8 cellular contexts compared by ENCODE assay signal in genomic region chr1:1397839-1398523, GRCh38. TPM values are rescaled to one million over a fixed set of nuclear protein-coding genes. Genes with fewer than 3 reads are reported as not detected.
A peak's percentile ranks its signal among the peaks of the same experiment; 100 is the strongest.
DNase-seq lines count a peak whose midpoint lies in the region; ATAC-seq and TF ChIP-seq lines count a peak whose summit lies in the region.

No MANE protein-coding gene starts in this region.

- DNase-seq in GM23248 (peak; percentile 85), RWPE2 (ENCODE audit: low spot score) (no peak), progenitor cell of endocrine pancreas (ENCODE audit: low spot score, unreplicated experiment) (no peak), NCI-H1105 (lab: John Stamatoyannopoulos, UW) (no peak), DMS153 treated with DMSO at 0.1 percent for 48 hours (lab: John Stamatoyannopoulos, UW; ENCODE audit: unreplicated experiment) (no peak), NCI-H2196 treated with DMSO at 0.1 percent for 48 hours (lab: John Stamatoyannopoulos, UW; ENCODE audit: unreplicated experiment) (no peak), NCI-H128 (lab: John Stamatoyannopoulos, UW; ENCODE audit: unreplicated experiment) (no peak)

- H3K9me3 ChIP-seq in GM23248 (ENCODE audit: low read depth) (no peaks in the 10 kb centered on the region), RWPE2 (ENCODE audit: severe bottlenecking) (no peaks in the 10 kb centered on the region)

- ATAC-seq in RWPE2 (ENCODE audit: low read depth) (no peak), esophagus mucosa (peak; percentile 8)

- H3K36me3 ChIP-seq in GM23248 (ENCODE audit: low read depth) (peaks cover 33% of the 10 kb centered on the region; the same call in 1 of the 2 replicates), RWPE2 (ENCODE audit: low read depth) (peaks cover 78% of the 10 kb centered on the region)

- H3K4me2 ChIP-seq in GM23248 (ENCODE audit: unreplicated experiment), result peak overlapping the region; percentile 94

- peaks cover 23% of the 10 kb centered on the region for H3K36me3 Mint-ChIP-seq in progenitor cell of endocrine pancreas (ENCODE audit: insufficient read depth)

- peak overlapping the region; percentile 89 for H3K27ac Mint-ChIP-seq in progenitor cell of endocrine pancreas

- peaks cover 11% of the 10 kb centered on the region for H3K4me1 ChIP-seq in GM23248 (ENCODE audit: insufficient read depth)
- H3K4me1 ChIP-seq in RWPE2 (ENCODE audit: insufficient read depth, poor library complexity, severe bottlenecking), result peaks cover 4% of the 10 kb centered on the region

- H3F3A ChIP-seq in GM23248 (ENCODE audit: insufficient read depth), result peaks cover 26% of the 10 kb centered on the region

- H3K9me2 ChIP-seq in GM23248 (ENCODE audit: insufficient read depth), result no peaks in the 10 kb centered on the region

- 0 out of 2 replicates have a peak overlapping the region, but pooled peaks have one; percentile 63 for H2AFZ ChIP-seq in GM23248

- H3K9ac ChIP-seq in GM23248, result peak overlapping the region; percentile 95

- H3K79me2 ChIP-seq in GM23248 (ENCODE audit: insufficient read depth), result peaks cover 98% of the 10 kb centered on the region

- TF ChIP-seq CTCF in RWPE2 (IDR thresholded peaks at IDR 0.05; ENCODE audit: poor library complexity, severe bottlenecking) (no peak), progenitor cell of endocrine pancreas (IDR thresholded peaks at IDR 0.05; ENCODE audit: unreplicated experiment) (no peak)

- H3K9me3 Mint-ChIP-seq in progenitor cell of endocrine pancreas (ENCODE audit: low read depth), result no peaks in the 10 kb centered on the region

- H3K27ac ChIP-seq in GM23248 (peak overlapping the region; percentile 75), RWPE2 (ENCODE audit: poor library complexity, severe bottlenecking) (peak overlapping the region; percentile 66)

- in situ Hi-C loops in GM23248 (cut with MboI), result no loop called here

- H4K20me1 ChIP-seq in GM23248 (ENCODE audit: insufficient read depth), result no peaks in the 10 kb centered on the region

- 35 to 39% methylated on average over 19 of the region's 19 CpGs for WGBS in GM23248 (ENCODE audit: low coverage in 1 of 2, low lambda C conversion rate in 2 of 2, missing lambda C conversion rate in 2 of 2), 2 experiments

- peak overlapping the region; percentile 89 for H3K4me3 Mint-ChIP-seq in progenitor cell of endocrine pancreas (ENCODE audit: low read depth)

- H3K27me3 ChIP-seq in GM23248 (replicated peaks; ENCODE audit: insufficient read depth) (no peaks in the 10 kb centered on the region), RWPE2 (ENCODE audit: insufficient read depth, poor library complexity, severe bottlenecking) (no peaks in the 10 kb centered on the region)

- peaks cover 16% of the 10 kb centered on the region for H3K4me1 Mint-ChIP-seq in progenitor cell of endocrine pancreas (ENCODE audit: low read depth)

- H3K27me3 Mint-ChIP-seq in progenitor cell of endocrine pancreas, result no peaks in the 10 kb centered on the region

- H3K4me3 ChIP-seq in GM23248 (peak overlapping the region; percentile 80), RWPE2 (ENCODE audit: severe bottlenecking) (peak overlapping the region; percentile 73)

RNA-seq across cellular contexts. Expression of gene CCNL2, which starts 1.2 kb away (rescaled TPM):
- 150 and 185 TPM in 2 replicates for total RNA-seq in GM23248 (2014; rRNA removed; shearing (Covaris generic))
- polyA plus RNA-seq in GM23248 (2016; fragmentation: Nextera tagmentation; extraction: Ambion mirVana), result 151 and 199 TPM in 2 replicates
- total RNA-seq in esophagus mucosa, result 58.3 TPM
- 381 and 386 TPM in 2 replicates for total RNA-seq in progenitor cell of endocrine pancreas

RNA-seq across cellular contexts. Expression of gene MRPL20, which starts 9.1 kb away (rescaled TPM):
- total RNA-seq in GM23248 (2014; rRNA removed; shearing (Covaris generic)), result 88.9 and 105 TPM in 2 replicates
- polyA plus RNA-seq in GM23248 (2016; fragmentation: Nextera tagmentation; extraction: Ambion mirVana), result 176 and 181 TPM in 2 replicates
- total RNA-seq in esophagus mucosa (89.2 TPM), progenitor cell of endocrine pancreas (104 and 109 TPM in 2 replicates)

RNA-seq across cellular contexts. Expression of gene AURKAIP1, which starts 23.0 kb away (rescaled TPM):
- 118 and 120 TPM in 2 replicates for total RNA-seq in GM23248 (2014; rRNA removed; shearing (Covaris generic))
- polyA plus RNA-seq in GM23248 (2016; fragmentation: Nextera tagmentation; extraction: Ambion mirVana), result 216 and 218 TPM in 2 replicates
- total RNA-seq in esophagus mucosa (117 TPM), progenitor cell of endocrine pancreas (107 TPM in 2 replicates)

RNA-seq across cellular contexts. Expression of gene ANKRD65, which starts 23.1 kb away (rescaled TPM):
- total RNA-seq in GM23248 (2014; rRNA removed; shearing (Covaris generic)), result 0.51 and 0.97 TPM in 2 replicates
- 0.44 and 0.70 TPM in 2 replicates for polyA plus RNA-seq in GM23248 (2016; fragmentation: Nextera tagmentation; extraction: Ambion mirVana)
- total RNA-seq in esophagus mucosa (11.9 TPM), progenitor cell of endocrine pancreas (15.1 and 18.1 TPM in 2 replicates)

RNA-seq across cellular contexts. Expression of gene VWA1, which starts 37.5 kb away (rescaled TPM):
- total RNA-seq in GM23248 (2014; rRNA removed; shearing (Covaris generic)), result 1.4 and 2.3 TPM in 2 replicates
- polyA plus RNA-seq in GM23248 (2016; fragmentation: Nextera tagmentation; extraction: Ambion mirVana), result 0.60 and 1.3 TPM in 2 replicates
- 29.4 TPM for total RNA-seq in esophagus mucosa
- total RNA-seq in progenitor cell of endocrine pancreas, result 29.7 and 36.8 TPM in 2 replicates
